Comparison of ENCODE assay signal across 24 cellular contexts in the genomic region with DNA sequence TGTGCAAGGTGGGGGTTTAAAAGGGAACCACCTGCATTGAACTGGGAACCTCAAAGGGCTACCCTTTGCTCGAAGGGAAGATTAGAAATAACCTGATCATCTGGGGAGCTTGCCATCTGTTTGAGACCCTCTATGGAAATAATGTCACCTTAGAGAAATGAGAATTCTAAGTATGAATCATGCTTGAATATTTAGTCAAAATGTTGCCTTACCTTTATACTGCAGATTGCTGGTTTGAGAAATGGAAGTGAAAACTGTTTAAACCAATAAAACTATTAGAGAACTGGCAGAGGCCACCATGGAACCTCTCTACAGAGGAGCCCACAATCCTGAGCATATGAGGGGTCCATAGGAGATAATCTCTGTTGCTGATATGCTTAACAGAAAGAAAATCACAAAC.
DNase-seq lines count a peak whose midpoint lies in the region; ATAC-seq and TF ChIP-seq lines count a peak whose summit lies in the region.
"Had no signal": no experiment of that assay in that cellular context is flagged by ENCODE, and none has a peak within 500 bp of the region (broad histone marks: within the 10 kb centered on the region; RNA-seq: fewer than 3 reads in every experiment).

No MANE protein-coding gene starts in this region.

- no peaks in the 10 kb centered on the region for H3K4me1 Mint-ChIP-seq in naive thymus-derived CD8-positive, alpha-beta T cell
- H3K4me1 Mint-ChIP-seq: activated CD4-positive, alpha-beta memory T cell treated with anti-CD3 and anti-CD28 coated beads, Interleukin-2, amount 10 ng/mL, durations not matched to agents 7 days and 5 days; T-helper 17 cell had no signal

- peaks cover 0 to 3% (median 0%) of the 10 kb centered on the region in 9 donors for H3K9me3 Mint-ChIP-seq in naive thymus-derived CD8-positive, alpha-beta T cell
- H3K9me3 Mint-ChIP-seq: activated CD4-positive, alpha-beta memory T cell treated with anti-CD3 and anti-CD28 coated beads, Interleukin-2, amount 10 ng/mL, durations not matched to agents 7 days and 5 days; CD4-positive, alpha-beta T cell; natural killer cell treated with Interleukin-12 subunit alpha and Interleukin-12 subunit beta and Interleukin-15 and Interleukin-18, amount 100 ng/mL, for 72 hours had no signal

- H3K4me3 Mint-ChIP-seq in naive thymus-derived CD8-positive, alpha-beta T cell, result no peak overlapping the region
- H3K4me3 Mint-ChIP-seq: activated CD4-positive, alpha-beta memory T cell treated with anti-CD3 and anti-CD28 coated beads, Interleukin-2, amount 10 ng/mL, durations not matched to agents 7 days and 5 days; activated naive CD8-positive, alpha-beta T cell; CD4-positive, alpha-beta T cell; natural killer cell treated with Interleukin-12 subunit alpha and Interleukin-12 subunit beta and Interleukin-15 and Interleukin-18, amount 100 ng/mL, for 72 hours; T-helper 17 cell had no signal

- TF ChIP-seq POLR2A in testis (IDR thresholded peaks at IDR 0.05), result no peak

- intact Hi-C loops in testis (cut with DNase I; ENCODE audit: low total_unique reads), result no loop called here

- no peak overlapping the region for H3K27ac Mint-ChIP-seq in naive thymus-derived CD8-positive, alpha-beta T cell
- H3K27ac Mint-ChIP-seq: activated CD4-positive, alpha-beta memory T cell treated with anti-CD3 and anti-CD28 coated beads, Interleukin-2, amount 10 ng/mL, durations not matched to agents 7 days and 5 days; activated naive CD8-positive, alpha-beta T cell; CD4-positive, alpha-beta T cell; natural killer cell treated with Interleukin-12 subunit alpha and Interleukin-12 subunit beta and Interleukin-15 and Interleukin-18, amount 100 ng/mL, for 72 hours; T-helper 17 cell had no signal

- TF ChIP-seq CTCF in testis (IDR thresholded peaks at IDR 0.05), result no peak

- no peak overlapping the region for H3K4me3 ChIP-seq in testis
- H3K4me3 ChIP-seq: heart left ventricle, SK-N-MC, stomach, tibial artery had no signal

- no peaks in the 10 kb centered on the region for H3K36me3 Mint-ChIP-seq in naive thymus-derived CD8-positive, alpha-beta T cell
- H3K36me3 Mint-ChIP-seq: activated naive CD8-positive, alpha-beta T cell; natural killer cell treated with Interleukin-12 subunit alpha and Interleukin-12 subunit beta and Interleukin-15 and Interleukin-18, amount 100 ng/mL, for 72 hours had no signal

- H3K27me3 Mint-ChIP-seq in naive thymus-derived CD8-positive, alpha-beta T cell, result peaks cover 0 to 6% (median 3%) of the 10 kb centered on the region in 5 donors
- H3K27me3 Mint-ChIP-seq: activated CD4-positive, alpha-beta memory T cell treated with anti-CD3 and anti-CD28 coated beads, Interleukin-2, amount 10 ng/mL, durations not matched to agents 7 days and 5 days; natural killer cell treated with Interleukin-12 subunit alpha and Interleukin-12 subunit beta and Interleukin-15 and Interleukin-18, amount 100 ng/mL, for 72 hours had no signal

- no peaks in the 10 kb centered on the region for H3K36me3 ChIP-seq in testis (ENCODE audit: low read depth, missing control alignments)
- H3K36me3 ChIP-seq: heart left ventricle, stomach, tibial artery had no signal

- POLR2A ChIA-PET in naive thymus-derived CD8-positive, alpha-beta T cell (lab: Charles Lee), result no interaction called here

- H3K27me3 ChIP-seq in testis, result no peaks in the 10 kb centered on the region
- H3K27me3 ChIP-seq: heart left ventricle, stomach, tibial artery had no signal

- 67% methylated on average over 1 of the region's 1 CpG for WGBS in testis, 2 donors

- peak; percentile 77 for ATAC-seq in GM18511 (IDR thresholded peaks at IDR 0.05; ENCODE audit: unreplicated experiment)
- ATAC-seq in GM19463 (IDR thresholded peaks at IDR 0.05; ENCODE audit: unreplicated experiment), result peak; percentile 60
- peak; percentile 60 for ATAC-seq in HG02678 (IDR thresholded peaks at IDR 0.05; ENCODE audit: unreplicated experiment)
- peak; percentile 49 for ATAC-seq in HG03469 (IDR thresholded peaks at IDR 0.05; ENCODE audit: unreplicated experiment)
- ATAC-seq in naive thymus-derived CD8-positive, alpha-beta T cell, result no peak
- ATAC-seq: heart left ventricle; natural killer cell treated with Interleukin-12 subunit alpha and Interleukin-12 subunit beta and Interleukin-15 and Interleukin-18, amount 100 ng/mL, for 72 hours; T-helper 17 cell had no signal

- DNase-seq in testis (no peak), DMS53 (lab: John Stamatoyannopoulos, UW) (no peak)
- no peak for DNase-seq in activated CD8-positive, alpha-beta memory T cell treated with anti-CD3 and anti-CD28 coated beads, Interleukin-2, amount 50 U/mL, for 4 hours
- no peak for DNase-seq in naive thymus-derived CD8-positive, alpha-beta T cell
- DNase-seq: activated CD4-positive, alpha-beta memory T cell treated with anti-CD3 and anti-CD28 coated beads, Interleukin-2, amount 10 ng/mL, durations not matched to agents 7 days and 5 days; activated CD4-positive, CD25-positive, alpha-beta regulatory T cell treated with anti-CD3 and anti-CD28 coated beads, Interleukin-2, amount 50 U/mL, for 72 hours; aorta; CD4-positive, alpha-beta T cell; foreskin fibroblast; heart left ventricle; Karpas-422; kidney; NCI-H146; OCI-M1; stomach; T-helper 17 cell; tibial artery had no signal

- no peak overlapping the region for H3K27ac ChIP-seq in testis
- H3K27ac ChIP-seq: heart left ventricle, SK-N-MC, stomach, tibial artery had no signal

- no peaks in the 10 kb centered on the region for H3K4me1 ChIP-seq in testis
- H3K4me1 ChIP-seq: heart left ventricle, stomach, tibial artery had no signal

- no peaks in the 10 kb centered on the region for H3K9me3 ChIP-seq in testis
- H3K9me3 ChIP-seq: heart left ventricle, stomach, tibial artery had no signal

Comparison
In these comparisons a context has a peak if more than half of its experiments do, and no peak if none do; other contexts are left out.
1. ATAC-seq: peak in GM18511 (single experiment), GM19463 (single experiment), HG02678 (single experiment) and HG03469 (single experiment); none in naive thymus-derived CD8-positive, alpha-beta T cell (0 of 2).